2 cellular contexts compared by ENCODE assay signal in genomic region chr12:127189992-127190391, GRCh38.
TF ChIP-seq lines count a peak whose summit lies in the region.

No MANE protein-coding gene starts in this region.

TF ChIP-seq in K562, 482 proteins besides CTCF, POLR2A, EP300 and RAD21:
- TF ChIP-seq RCOR1 (IDR thresholded peaks at IDR 0.05; ENCODE audit: borderline replicate concordance in 1 of 2, low read depth in 2 of 2, low read length in 2 of 2) (0 out of 4 replicates have a peak, but pooled peaks of 1 of the 2 experiments have one; percentile 27), RBM25 (IDR thresholded peaks at IDR 0.05; ENCODE audit: low read depth, low read length, severe bottlenecking) (peak; percentile 98), TRIM24 (IDR thresholded peaks at IDR 0.05) (no peak)

TF ChIP-seq in H1, 55 proteins besides CTCF, POLR2A, EP300 and RAD21:
- TF ChIP-seq BRCA1 (IDR thresholded peaks at IDR 0.05; ENCODE audit: low read depth, low read length) = no peak
- peak; percentile 37; the same call in 1 of the 2 replicates for TF ChIP-seq KDM1A (IDR thresholded peaks at IDR 0.05; ENCODE audit: borderline replicate concordance, low read length)
- TF ChIP-seq TEAD4 (IDR thresholded peaks at IDR 0.05; ENCODE audit: low read depth, low read length) = no peak
- no peak for TF ChIP-seq ZNF274 (IDR thresholded peaks at IDR 0.05; ENCODE audit: borderline replicate concordance, extremely low read depth, low read length)
